In genomic region chr3:39569095-39569494, GRCh38 we compare ENCODE assay signal across 20 cellular contexts.
DNase-seq lines count a peak whose midpoint lies in the region; ATAC-seq and TF ChIP-seq lines count a peak whose summit lies in the region.
"Had no signal": no experiment of that assay in that cellular context is flagged by ENCODE, and none has a peak within 500 bp of the region (broad histone marks: within the 10 kb centered on the region; RNA-seq: fewer than 3 reads in every experiment).

No MANE protein-coding gene starts in this region.

- no peak overlapping the region for H3K4me3 Mint-ChIP-seq in natural killer cell treated with Interleukin-12 subunit alpha and Interleukin-12 subunit beta and Interleukin-15 and Interleukin-18, amount 100 ng/mL, for 72 hours
- no peak overlapping the region for H3K4me3 Mint-ChIP-seq in natural killer cell
- H3K4me3 Mint-ChIP-seq: B cell, CD14-positive monocyte had no signal

- no peaks in the 10 kb centered on the region for H3K9me3 Mint-ChIP-seq in natural killer cell treated with Interleukin-12 subunit alpha and Interleukin-12 subunit beta and Interleukin-15 and Interleukin-18, amount 100 ng/mL, for 72 hours
- peaks cover 0 to 2% of the 10 kb centered on the region in 2 donors for H3K9me3 Mint-ChIP-seq in natural killer cell

- H3K4me1 Mint-ChIP-seq in natural killer cell treated with Interleukin-12 subunit alpha and Interleukin-12 subunit beta and Interleukin-15 and Interleukin-18, amount 100 ng/mL, for 72 hours (ENCODE audit: low read depth in 2 of 2): no peaks in the 10 kb centered on the region
- no peaks in the 10 kb centered on the region for H3K4me1 Mint-ChIP-seq in natural killer cell
- H3K4me1 Mint-ChIP-seq: B cell, CD14-positive monocyte had no signal

- H3K27me3 Mint-ChIP-seq in natural killer cell treated with Interleukin-12 subunit alpha and Interleukin-12 subunit beta and Interleukin-15 and Interleukin-18, amount 100 ng/mL, for 72 hours: peaks cover 9 to 20% of the 10 kb centered on the region in 2 donors
- H3K27me3 Mint-ChIP-seq in natural killer cell (ENCODE audit: low read depth in 2 of 2): peaks cover 7 to 15% of the 10 kb centered on the region in 2 donors

- ATAC-seq in natural killer cell treated with Interleukin-12 subunit alpha and Interleukin-12 subunit beta and Interleukin-15 and Interleukin-18, amount 100 ng/mL, for 72 hours: peak; percentile 45 to 54
- ATAC-seq in natural killer cell (no peak), left cardiac atrium (peak; percentile 77 to 88)

- H3K27ac Mint-ChIP-seq in natural killer cell treated with Interleukin-12 subunit alpha and Interleukin-12 subunit beta and Interleukin-15 and Interleukin-18, amount 100 ng/mL, for 72 hours: no peak overlapping the region
- no peak overlapping the region for H3K27ac Mint-ChIP-seq in natural killer cell
- H3K27ac Mint-ChIP-seq: B cell had no signal

- intact Hi-C loops in natural killer cell (cut with micrococcal nuclease): no loop called here
- intact Hi-C loops in left cardiac atrium (cut with DNase I): no loop called here
- intact Hi-C loops in posterior cingulate gyrus (cut with DNase I): no loop called here

- no peak for TF ChIP-seq CTCF in natural killer cell (IDR thresholded peaks at IDR 0.05)

- H3K36me3 Mint-ChIP-seq in natural killer cell treated with Interleukin-12 subunit alpha and Interleukin-12 subunit beta and Interleukin-15 and Interleukin-18, amount 100 ng/mL, for 72 hours: no peaks in the 10 kb centered on the region
- H3K36me3 Mint-ChIP-seq in natural killer cell: no peaks in the 10 kb centered on the region
- H3K36me3 Mint-ChIP-seq: CD14-positive monocyte had no signal

- DNase-seq in natural killer cell treated with Interleukin-12 subunit alpha and Interleukin-12 subunit beta and Interleukin-15 and Interleukin-18, amount 100 ng/mL, for 72 hours (ENCODE audit: low spot score): no peak
- DNase-seq in natural killer cell (no peak), left cardiac atrium (peak; percentile 23), posterior cingulate gyrus (peak in 6 of 10 donors; percentile 16 to 86 (median 54)), D341Med (ENCODE audit: low spot score) (no peak), NCI-H128 (lab: John Stamatoyannopoulos, UW; ENCODE audit: unreplicated experiment) (no peak), SKM-1 (lab: John Stamatoyannopoulos, UW; ENCODE audit: unreplicated experiment) (no peak)
- DNase-seq: MG63, NCI-H1048, NCI-H1436 treated with DMSO at 0.1 percent for 48 hours, NCI-H1930, NCI-H2171, NCI-H345, NCI-H524 treated with DMSO at 0.1 percent for 48 hours, NCI-H82, OCI-M1, SHP77, SW 1271 had no signal

Comparison
In these comparisons a context has a peak if more than half of its experiments do, and no peak if none do; other contexts are left out.
1. ATAC-seq: peak in natural killer cell treated with Interleukin-12 subunit alpha and Interleukin-12 subunit beta and Interleukin-15 and Interleukin-18, amount 100 ng/mL, for 72 hours (2 of 2) and left cardiac atrium (2 of 2); none in natural killer cell (0 of 3).
2. DNase-seq: peak in left cardiac atrium (single experiment) and posterior cingulate gyrus (6 of 10); none in natural killer cell treated with Interleukin-12 subunit alpha and Interleukin-12 subunit beta and Interleukin-15 and Interleukin-18, amount 100 ng/mL, for 72 hours (single experiment), natural killer cell (single experiment), D341Med (single experiment), NCI-H128 (single experiment) and SKM-1 (single experiment).